Comparison of ENCODE assay signal across 26 cellular contexts in genomic region chr13:104483631-104484030, GRCh38.
"Had no signal": no experiment of that assay in that cellular context is flagged by ENCODE, and none has a peak within 500 bp of the region (broad histone marks: within the 10 kb centered on the region; RNA-seq: fewer than 3 reads in every experiment).

No MANE protein-coding gene starts in this region.

- H3K36me3 ChIP-seq: ovary, right lobe of liver, sigmoid colon, spleen, stomach, thoracic aorta, thyroid gland, tibial nerve, upper lobe of left lung, uterus had no signal

- H3K4me3 ChIP-seq: ovary, psoas muscle, right lobe of liver, sigmoid colon, spleen, stomach, thoracic aorta, thyroid gland, tibial nerve, upper lobe of left lung, uterus had no signal

- H3K27ac ChIP-seq: ovary, parathyroid adenoma, psoas muscle, right lobe of liver, sigmoid colon, spleen, stomach, thoracic aorta, thyroid gland, tibial nerve, upper lobe of left lung, uterus had no signal

- H3K9me3 ChIP-seq: ovary, psoas muscle, right lobe of liver, sigmoid colon, thoracic aorta, thyroid gland, uterus had no signal

- ATAC-seq: naive thymus-derived CD8-positive, alpha-beta T cell; natural killer cell treated with Interleukin-12 subunit alpha and Interleukin-12 subunit beta and Interleukin-15 and Interleukin-18, amount 100 ng/mL, for 72 hours; psoas muscle; right cardiac atrium; right lobe of liver; stimulated activated naive B cell treated with anti-CD40 and anti-IgM and Interleukin-4, amounts not matched to agents 10 μg/mL and 1 μg/mL and 100 μg/mL, for 72 hours had no signal

- H3K27me3 ChIP-seq: ovary, right lobe of liver, sigmoid colon, spleen, thyroid gland, tibial nerve, upper lobe of left lung, uterus had no signal

- DNase-seq: naive B cell; naive thymus-derived CD8-positive, alpha-beta T cell; nephron progenitor cell; occipital lobe; right cardiac atrium; right lobe of liver; sigmoid colon; small intestine; spleen; stimulated activated CD4-positive, alpha-beta T cell treated with anti-CD3 and anti-CD28 coated beads, Interleukin-12 subunit alpha, Interleukin-12 subunit beta, amount 100 ng/mL, for 4 hours; stimulated activated CD4-positive, alpha-beta T cell treated with anti-CD3 and anti-CD28 coated beads, Interleukin-1b, Interleukin-23, amount 100 ng/mL, for 48 hours; stimulated activated CD4-positive, alpha-beta T cell treated with anti-CD3 and anti-CD28 coated beads, Interleukin-4, amount 100 ng/mL, for 1 hour; stimulated activated CD4-positive, alpha-beta T cell treated with anti-CD3 and anti-CD28 coated beads, Interleukin-4, amount 100 ng/mL, for 4 hours; stimulated activated CD8-positive, alpha-beta memory T cell treated with anti-CD3 and anti-CD28 coated beads, Interleukin-4, amount 100 ng/mL, for 48 hours; stimulated activated naive B cell treated with anti-CD40 and anti-IgM and Interleukin-4, amounts not matched to agents 10 μg/mL and 1 μg/mL and 100 μg/mL, for 72 hours; stimulated activated naive CD4-positive, alpha-beta T cell treated with Interleukin-2 at 50 U/mL for 16 hours; stomach; thyroid gland; uterus had no signal

- H3K4me1 ChIP-seq: parathyroid adenoma, psoas muscle, right lobe of liver, sigmoid colon, spleen, stomach, thyroid gland, tibial nerve, upper lobe of left lung, uterus had no signal

- H3K79me2 ChIP-seq: parathyroid adenoma had no signal

- H3K9ac ChIP-seq: parathyroid adenoma had no signal

- H2AFZ ChIP-seq: parathyroid adenoma had no signal
